ENCODE assay signal across 17 cellular contexts in genomic region chr17:6523809-6524355, GRCh38. TPM values are rescaled to one million over a fixed set of nuclear protein-coding genes. Genes with fewer than 3 reads are reported as not detected.
DNase-seq lines count a peak whose midpoint lies in the region; FAIRE-seq and TF ChIP-seq lines count a peak whose summit lies in the region.
"Had no signal": no experiment of that assay in that cellular context is flagged by ENCODE, and none has a peak within 500 bp of the region (broad histone marks: within the 10 kb centered on the region; RNA-seq: fewer than 3 reads in every experiment).

No MANE protein-coding gene starts in this region.

- intact Hi-C loops in MCF 10A (cut with micrococcal nuclease) (loop anchor here (1.0 kb wide), 2 partner anchors 17 to 53 kb away; no protein-coding TSS in a partner anchor), breast epithelium (cut with DNase I; ENCODE audit: low total_unique reads) (no loop called here), prostate gland (cut with DNase I) (no loop called here)

- H3K14ac ChIP-seq in H1 (ENCODE audit: insufficient read length) (no peak overlapping the region), mesenchymal stem cell (ENCODE audit: low read length in 2 of 2) (no peak overlapping the region)

- H2AK5ac ChIP-seq in H1 (ENCODE audit: low read depth, low read length) (no peak overlapping the region), mesenchymal stem cell (ENCODE audit: low read length, severe bottlenecking) (peak overlapping the region; percentile 10)

- no peaks in the 10 kb centered on the region for H3K27me3 Mint-ChIP-seq in MCF 10A (ENCODE audit: insufficient read depth, unreplicated experiment)

- H2AFZ ChIP-seq in H1 (ENCODE audit: low read length), result no peak overlapping the region
- no peak overlapping the region for H2AFZ ChIP-seq in mesenchymal stem cell (ENCODE audit: low read depth, low read length)

- H4K91ac ChIP-seq in H1 (replicated peaks; ENCODE audit: insufficient read length, low read length) (no peak overlapping the region), mesenchymal stem cell (ENCODE audit: low read length) (no peak overlapping the region)

- CTCF ChIA-PET in MCF 10A (lab: Yijun Ruan, JAX) (no interaction called here), H1 (lab: Charles Lee; ENCODE audit: partially characterized antibody) (interaction anchor here (0.9 to 2.7 kb wide), 8 partner anchors 10 to 61 kb away, joined by 3 to 8 read pairs (median 4); no protein-coding TSS in a partner anchor)

- TSS peak; percentile 74 for BruUV-seq in MCF 10A (replicated peaks; lab: Mats Ljungman, UMichigan)

- H3K27me3 ChIP-seq in breast epithelium, result no peaks in the 10 kb centered on the region
- no peaks in the 10 kb centered on the region for H3K27me3 ChIP-seq in H1 (replicated peaks in 1 of 4; ENCODE audit: control insufficient read depth in 3 of 4, extremely low read depth in 1 of 4, insufficient read depth in 3 of 4, low read length in 3 of 4)
- peaks cover 4 to 8% of the 10 kb centered on the region in 2 experiments for H3K27me3 ChIP-seq in mesenchymal stem cell (ENCODE audit: control insufficient read depth in 1 of 2, insufficient read depth in 1 of 2, low read length in 2 of 2)
- no peaks in the 10 kb centered on the region for H3K27me3 ChIP-seq in prostate gland (replicated peaks; ENCODE audit: insufficient read depth)
- H3K27me3 ChIP-seq: BLaER1 had no signal

- TF ChIP-seq CTCF in MCF 10A (IDR thresholded peaks at IDR 0.05; ENCODE audit: unreplicated experiment) (no peak), breast epithelium (IDR thresholded peaks at IDR 0.05) (no peak), H1 (IDR thresholded peaks at IDR 0.05; ENCODE audit: control extremely low read depth in 1 of 3, insufficient read depth in 1 of 3, low read depth in 1 of 3, low read length in 3 of 3) (no peak), prostate gland (IDR thresholded peaks at IDR 0.05) (no peak)

- TF ChIP-seq EP300 in H1 (IDR thresholded peaks at IDR 0.05; ENCODE audit: borderline replicate concordance in 1 of 2, low read depth in 2 of 2, low read length in 2 of 2), result no peak

- H3K9me3 Mint-ChIP-seq in MCF 10A (ENCODE audit: unreplicated experiment), result no peaks in the 10 kb centered on the region
- H3K9me3 Mint-ChIP-seq: CD4-positive, alpha-beta memory T cell had no signal

- H3K79me1 ChIP-seq in H1 (ENCODE audit: low read depth, low read length) (no peaks in the 10 kb centered on the region), mesenchymal stem cell (replicated peaks; ENCODE audit: low read length, poor library complexity, severe bottlenecking) (no peaks in the 10 kb centered on the region)

- H3K4me1 Mint-ChIP-seq in MCF 10A (ENCODE audit: insufficient read depth, unreplicated experiment), result peaks cover 33% of the 10 kb centered on the region
- H3K4me1 Mint-ChIP-seq: CD4-positive, alpha-beta memory T cell had no signal

- H3K36me3 ChIP-seq in breast epithelium, result no peaks in the 10 kb centered on the region
- H3K36me3 ChIP-seq in H1 (ENCODE audit: control insufficient read depth in 2 of 4, insufficient read depth in 4 of 4, low read length in 3 of 4), result no peaks in the 10 kb centered on the region
- H3K36me3 ChIP-seq in mesenchymal stem cell (ENCODE audit: control insufficient read depth in 1 of 2, insufficient read depth in 2 of 2, low read depth in 1 of 2, low read length in 2 of 2), result no peaks in the 10 kb centered on the region
- no peaks in the 10 kb centered on the region for H3K36me3 ChIP-seq in prostate gland
- H3K36me3 ChIP-seq: BLaER1 had no signal

- no peak overlapping the region for H3K23ac ChIP-seq in H1 (ENCODE audit: insufficient read length)
- H3K23ac ChIP-seq in mesenchymal stem cell (ENCODE audit: low read length in 2 of 2), result no peak overlapping the region

- H3K18ac ChIP-seq in H1 (ENCODE audit: extremely low read depth, low read length) (peak overlapping the region; percentile 14; the same call in 1 of the 2 replicates), mesenchymal stem cell (ENCODE audit: low read depth in 1 of 2, low read length in 2 of 2) (no peak overlapping the region)

- no peak for FAIRE-seq in H1 (lab: Jason Lieb, UNC)
- no peak for FAIRE-seq in GM19239 (lab: Jason Lieb, UNC)
- FAIRE-seq: GM12878 had no signal

- H3K4ac ChIP-seq in H1 (replicated peaks; ENCODE audit: insufficient read length, low read depth, low read length), result no peak overlapping the region
- no peak overlapping the region for H3K4ac ChIP-seq in mesenchymal stem cell (ENCODE audit: low read depth in 1 of 2, low read length in 2 of 2)

- 76% methylated on average over 8 of the region's 8 CpGs; no CpG with 5 or more reads in 1 of the 2 experiments for WGBS in H1 (ENCODE audit: extremely low coverage in 1 of 2, insufficient coverage in 1 of 2, insufficient read length in 1 of 2, insufficient replicate concordance in 2 of 2, low coverage in 1 of 2, low lambda C conversion rate in 2 of 2, missing lambda C conversion rate in 1 of 2), 2 experiments
- WGBS in mesenchymal stem cell, result 81% methylated on average over 8 of the region's 8 CpGs
- 93% methylated on average over 8 of the region's 8 CpGs for WGBS in prostate gland

- H2BK12ac ChIP-seq in H1 (ENCODE audit: low read depth, low read length), result 0 out of 2 replicates have a peak overlapping the region, but pooled peaks have one; percentile 20
- no peak overlapping the region for H2BK12ac ChIP-seq in mesenchymal stem cell (ENCODE audit: low read length in 2 of 2)

- H3K4me3 Mint-ChIP-seq in MCF 10A (ENCODE audit: unreplicated experiment), result no peak overlapping the region
- H3K4me3 Mint-ChIP-seq: CD4-positive, alpha-beta memory T cell had no signal

- TF ChIP-seq POLR2A in breast epithelium (IDR thresholded peaks at IDR 0.05) (no peak), H1 (IDR thresholded peaks at IDR 0.05; ENCODE audit: control extremely low read depth in 1 of 2, low read depth in 2 of 2, low read length in 2 of 2) (no peak), prostate gland (IDR thresholded peaks at IDR 0.05) (no peak)

- no peak overlapping the region for H2BK120ac ChIP-seq in H1 (replicated peaks; ENCODE audit: low read depth, low read length)
- no peak overlapping the region for H2BK120ac ChIP-seq in mesenchymal stem cell (ENCODE audit: low read depth, low read length)

- peak overlapping the region; percentile 0; the same call in 1 of the 2 replicates for H2BK5ac ChIP-seq in H1 (ENCODE audit: low read depth, low read length)
- H2BK5ac ChIP-seq in mesenchymal stem cell (ENCODE audit: low read depth, low read length, poor library complexity, severe bottlenecking), result no peak overlapping the region

- H3K4me2 ChIP-seq in H1 (ENCODE audit: insufficient read depth in 1 of 2, low read depth in 2 of 2, low read length in 2 of 2) (no peak overlapping the region), mesenchymal stem cell (ENCODE audit: low read length, poor library complexity, severe bottlenecking) (no peak overlapping the region)
- H3K4me2 ChIP-seq: BLaER1 had no signal

- peaks cover 28% of the 10 kb centered on the region for H3K36me3 Mint-ChIP-seq in MCF 10A (ENCODE audit: insufficient read depth, unreplicated experiment)
- H3K36me3 Mint-ChIP-seq: CD4-positive, alpha-beta memory T cell had no signal

- no peaks in the 10 kb centered on the region for H4K20me1 ChIP-seq in H1 (replicated peaks in 1 of 2; ENCODE audit: control insufficient read depth in 1 of 2, insufficient read depth in 2 of 2, low read length in 2 of 2)
- H4K20me1 ChIP-seq: BLaER1 had no signal

- no peaks in the 10 kb centered on the region for H3K9me3 ChIP-seq in breast epithelium
- no peaks in the 10 kb centered on the region for H3K9me3 ChIP-seq in H1 (ENCODE audit: insufficient read depth in 2 of 2, low read depth in 1 of 2, low read length in 1 of 2)
- H3K9me3 ChIP-seq in mesenchymal stem cell (ENCODE audit: control insufficient read depth, low read length), result no peaks in the 10 kb centered on the region
- H3K9me3 ChIP-seq in prostate gland, result no peaks in the 10 kb centered on the region
- H3K9me3 ChIP-seq: BLaER1 had no signal

- no peaks in the 10 kb centered on the region for H3K79me2 ChIP-seq in H1 (ENCODE audit: control insufficient read depth in 1 of 2, insufficient read depth in 2 of 2, low read length in 2 of 2)

- POLR2A ChIA-PET in MCF 10A (lab: Yijun Ruan, JAX) (interaction anchor here (0.6 to 3.3 kb wide), 6 partner anchors 16 to 683 kb away, joined by 3 to 23 read pairs (median 6); no protein-coding TSS in a partner anchor), H1 (lab: Charles Lee; ENCODE audit: partially characterized antibody) (no interaction called here)

- H2BK15ac ChIP-seq in H1 (ENCODE audit: low read length), result no peak overlapping the region
- no peak overlapping the region for H2BK15ac ChIP-seq in mesenchymal stem cell (ENCODE audit: low read depth, poor library complexity, severe bottlenecking)

- H2BK20ac ChIP-seq in H1 (ENCODE audit: low read length), result no peak overlapping the region

- DNase-seq in MCF 10A (ENCODE audit: unreplicated experiment) (no peak), breast epithelium (ENCODE audit: low spot score in 2 of 2) (no peak), H1 (ENCODE audit: low read depth in 1 of 2, low spot score in 2 of 2) (no peak), mesenchymal stem cell (no peak), GM19239 (ENCODE audit: insufficient read length, low spot score) (no peak), prostate gland (ENCODE audit: low spot score) (no peak), inferior parietal cortex (ENCODE audit: extremely low spot score) (no peak)
- no peak for DNase-seq in stimulated activated CD4-positive, alpha-beta T cell treated with anti-CD3 and anti-CD28 coated beads, Interleukin-2, amount 100 ng/mL, for 24 hours
- DNase-seq: 8988T; CD4-positive, alpha-beta memory T cell; NCI-H1436; NCI-H1930; NCI-H345; NCI-H524 treated with DMSO at 0.1 percent for 48 hours had no signal

- no peaks in the 10 kb centered on the region for H3K23me2 ChIP-seq in H1 (ENCODE audit: low read depth, low read length)

- no peak for TF ChIP-seq RAD21 in H1 (IDR thresholded peaks at IDR 0.05 in 1 of 2, conservative IDR thresholded peaks at IDR 0.05 in 1 of 2; ENCODE audit: low read depth in 2 of 2, low read length in 2 of 2)

- no peak overlapping the region for H3K4me3 ChIP-seq in breast epithelium
- H3K4me3 ChIP-seq in H1 (ENCODE audit: extremely low read depth in 1 of 4, insufficient read depth in 2 of 4, low read depth in 3 of 4, low read length in 4 of 4), result no peak overlapping the region
- H3K4me3 ChIP-seq in mesenchymal stem cell (ENCODE audit: insufficient read depth in 1 of 2, low read depth in 1 of 2, low read length in 2 of 2), result no peak overlapping the region
- no peak overlapping the region for H3K4me3 ChIP-seq in prostate gland
- H3K4me3 ChIP-seq: BLaER1, GM12878 had no signal

- no peak overlapping the region for H4K5ac ChIP-seq in H1 (ENCODE audit: insufficient read length, low read depth, low read length)

- no peak overlapping the region for H3K56ac ChIP-seq in H1 (replicated peaks; ENCODE audit: insufficient read length, low read depth, low read length)

- H3K4me1 ChIP-seq in breast epithelium (no peaks in the 10 kb centered on the region), H1 (replicated peaks in 1 of 4; ENCODE audit: control insufficient read depth in 3 of 4, insufficient read depth in 4 of 4, low read length in 3 of 4) (peaks cover 0 to 1% (median 0%) of the 10 kb centered on the region in 4 experiments; a peak in 1 of 7 replicates), mesenchymal stem cell (ENCODE audit: control insufficient read depth, insufficient read depth, low read depth, low read length) (peaks cover 12% of the 10 kb centered on the region), prostate gland (replicated peaks) (no peaks in the 10 kb centered on the region)

- H3K27ac ChIP-seq in breast epithelium, result no peak overlapping the region
- no peak overlapping the region for H3K27ac ChIP-seq in H1 (ENCODE audit: low read depth, low read length)
- no peak overlapping the region for H3K27ac ChIP-seq in mesenchymal stem cell (ENCODE audit: low read length, poor library complexity, severe bottlenecking)
- H3K27ac ChIP-seq in prostate gland, result no peak overlapping the region
- H3K27ac ChIP-seq: BLaER1, HL-60 had no signal

- H3K9ac ChIP-seq in H1 (replicated peaks in 1 of 4; ENCODE audit: extremely low read depth in 1 of 4, low read depth in 3 of 4, low read length in 3 of 4), result no peak overlapping the region
- H3K9ac ChIP-seq in mesenchymal stem cell (ENCODE audit: low read length), result peak overlapping the region; percentile 8
- H3K9ac ChIP-seq: BLaER1 had no signal

- peak overlapping the region; percentile 77 for H3K27ac Mint-ChIP-seq in MCF 10A (ENCODE audit: low read depth, unreplicated experiment)
- H3K27ac Mint-ChIP-seq: CD4-positive, alpha-beta memory T cell had no signal

- H4K8ac ChIP-seq in H1 (ENCODE audit: extremely low read depth, insufficient read depth, low read length) (0 out of 2 replicates have a peak overlapping the region, but pooled peaks have one; percentile 31), mesenchymal stem cell (ENCODE audit: low read length) (no peak overlapping the region)

RNA-seq across cellular contexts. Expression of gene PITPNM3, which starts 32.5 kb away (rescaled TPM):
- total RNA-seq in MCF 10A (2022) (22.8 and 30.6 TPM in 2 replicates), breast epithelium (1 to 10 TPM; 1.6 to 1.8 (median 1.6) TPM), prostate gland (1 to 10 TPM; 5.3 to 7.9 TPM)
- 1.7 and 2.1 TPM in 2 replicates for total RNA-seq in H1 (2021; fragmentation: NEBNext Ultra II Directional; extraction: Animal tissue kit (Norgen Biotek cat#: 25700))
- polyA plus RNA-seq in H1 (2011; rRNA removed), result 3.1 and 4.8 TPM in 2 replicates
- 3.3 TPM for polyA plus RNA-seq in H1 (2011; cell fraction: cytosol; rRNA removed)
- polyA plus RNA-seq in H1 (2011; cell fraction: nucleus; rRNA removed), result 7.3 TPM
- polyA plus RNA-seq in H1 (2012, experiment 1 of 2), result 1.8 to 2.8 TPM (median 2.2 TPM) in 4 replicates
- 1.2 TPM for polyA plus RNA-seq in H1 (2012, experiment 2 of 2)
- polyA plus RNA-seq in H1 (2013, experiment 1 of 2), result 1.1 TPM
- polyA plus RNA-seq in H1 (2013, experiment 2 of 2), result 0.98 TPM
- polyA minus RNA-seq in H1 (2011; rRNA and poly(A)+ RNA removed), result 3.1 and 3.5 TPM in 2 replicates
- 3.4 TPM for polyA minus RNA-seq in H1 (2011; cell fraction: cytosol; rRNA and poly(A)+ RNA removed)
- polyA minus RNA-seq in H1 (2011; cell fraction: nucleus; rRNA and poly(A)+ RNA removed), result 3.5 TPM
- 0.26 TPM for polyA plus RNA-seq in mesenchymal stem cell (2013, experiment 1 of 2)
- 0.25 TPM for polyA plus RNA-seq in mesenchymal stem cell (2013, experiment 2 of 2)
